In genomic region chr4:24850669-24851068, GRCh38 we compare ENCODE assay signal across 11 cellular contexts. TPM values are rescaled to one million over a fixed set of nuclear protein-coding genes. Genes with fewer than 3 reads are reported as not detected.
DNase-seq lines count a peak whose midpoint lies in the region; ATAC-seq and TF ChIP-seq lines count a peak whose summit lies in the region.
"Had no signal": no experiment of that assay in that cellular context is flagged by ENCODE, and none has a peak within 500 bp of the region (broad histone marks: within the 10 kb centered on the region; RNA-seq: fewer than 3 reads in every experiment).

No MANE protein-coding gene starts in this region.

- TF ChIP-seq CTCF in astrocyte of the spinal cord (IDR thresholded peaks at IDR 0.05; ENCODE audit: low read depth, low read length): no peak
- TF ChIP-seq CTCF in left ventricle myocardium inferior (IDR thresholded peaks at IDR 0.05; ENCODE audit: borderline replicate concordance): no peak

- H3K9me3 ChIP-seq in left ventricle myocardium inferior (replicated peaks): no peaks in the 10 kb centered on the region
- H3K9me3 ChIP-seq: Peyer's patch had no signal

- H3K4me1 ChIP-seq in mesendoderm (ENCODE audit: control insufficient read depth, low read depth, low read length): peaks cover 3% of the 10 kb centered on the region
- H3K4me1 ChIP-seq in left ventricle myocardium inferior: no peaks in the 10 kb centered on the region
- H3K4me1 ChIP-seq: Peyer's patch had no signal

- H2AK5ac ChIP-seq in mesendoderm (ENCODE audit: low read length): no peak overlapping the region

- intact Hi-C loops in left ventricle myocardium inferior (cut with micrococcal nuclease): no loop called here

- no peak overlapping the region for H2BK120ac ChIP-seq in mesendoderm (ENCODE audit: low read depth, low read length)

- no peak overlapping the region for H3K18ac ChIP-seq in mesendoderm (ENCODE audit: low read length)

- H4K8ac ChIP-seq in mesendoderm (ENCODE audit: low read depth, low read length): no peak overlapping the region

- no peak overlapping the region for H3K27ac ChIP-seq in mesendoderm (ENCODE audit: low read depth, low read length)
- H3K27ac ChIP-seq in left ventricle myocardium inferior (replicated peaks): no peak overlapping the region
- H3K27ac ChIP-seq: Peyer's patch had no signal

- H3K36me3 ChIP-seq in mesendoderm (ENCODE audit: control insufficient read depth, insufficient read depth, low read length) (no peaks in the 10 kb centered on the region), left ventricle myocardium inferior (peaks cover 13% of the 10 kb centered on the region)
- H3K36me3 ChIP-seq: Peyer's patch had no signal

- H3K4me3 ChIP-seq in astrocyte of the spinal cord (ENCODE audit: low read depth, low read length): no peak overlapping the region
- no peak overlapping the region for H3K4me3 ChIP-seq in mesendoderm (ENCODE audit: low read length)
- H3K4me3 ChIP-seq in left ventricle myocardium inferior: no peak overlapping the region
- H3K4me3 ChIP-seq: Peyer's patch had no signal

- no peak for ATAC-seq in HG02885 (IDR thresholded peaks at IDR 0.05; ENCODE audit: poor library complexity, unreplicated experiment)
- no peak for ATAC-seq in HG03045 (IDR thresholded peaks at IDR 0.05; ENCODE audit: unreplicated experiment)
- ATAC-seq: stimulated activated memory B cell treated with anti-CD40 and anti-IgM and Interleukin-4, amounts not matched to agents 10 μg/mL and 1 μg/mL and 100 μg/mL, for 72 hours had no signal

- no peak overlapping the region for H3K23ac ChIP-seq in mesendoderm (ENCODE audit: low read length)

- in situ Hi-C loops in astrocyte of the spinal cord (cut with HindIII; ENCODE audit: low sequenced_read_pairs): no loop called here

- H3K27me3 ChIP-seq in mesendoderm (ENCODE audit: insufficient read depth, low read length, poor library complexity) (no peaks in the 10 kb centered on the region), left ventricle myocardium inferior (ENCODE audit: low read depth) (no peaks in the 10 kb centered on the region)
- H3K27me3 ChIP-seq: Peyer's patch had no signal

- H2BK15ac ChIP-seq in mesendoderm (replicated peaks; ENCODE audit: low read depth): no peak overlapping the region

- no peak overlapping the region for H3K4me2 ChIP-seq in mesendoderm (ENCODE audit: low read length)

- no peaks in the 10 kb centered on the region for H3K79me2 ChIP-seq in mesendoderm (ENCODE audit: control insufficient read depth, insufficient read depth, low read length)

- no peak overlapping the region for H2BK5ac ChIP-seq in mesendoderm (ENCODE audit: low read length)

- no peak overlapping the region for H4K5ac ChIP-seq in mesendoderm (ENCODE audit: low read length)

- DNase-seq in AG08396 (ENCODE audit: low spot score) (peak; percentile 79), HK-2 (ENCODE audit: unreplicated experiment) (peak; percentile 68), astrocyte of the spinal cord (ENCODE audit: low read depth, low spot score) (peak; percentile 90), mesendoderm (peak; percentile 16), SIG-M5 treated with dmso at 0.1 percent for 504 hours (lab: John Stamatoyannopoulos, UW; ENCODE audit: unreplicated experiment) (no peak), left ventricle myocardium inferior (no peak)
- DNase-seq: activated CD4-positive, alpha-beta T cell treated with anti-CD3 and anti-CD28 coated beads, Interleukin-2, amount 50 U/mL, for 4 hours; Peyer's patch had no signal

- H3K4ac ChIP-seq in mesendoderm (ENCODE audit: low read depth, low read length): no peak overlapping the region

- H3K79me1 ChIP-seq in mesendoderm (ENCODE audit: low read length): no peaks in the 10 kb centered on the region

- H3K56ac ChIP-seq in mesendoderm (ENCODE audit: low read length): no peak overlapping the region

- H3K9ac ChIP-seq in mesendoderm (ENCODE audit: low read length): no peak overlapping the region

- WGBS in mesendoderm (ENCODE audit: extremely low coverage, insufficient coverage, low lambda C conversion rate): no CpG with 5 or more reads among the region's 1 CpG

RNA-seq across cellular contexts. Expression of gene SOD3, which starts 55.3 kb away (rescaled TPM):
- 0.87 TPM for polyA plus RNA-seq in mesendoderm (2013, experiment 1 of 2)
- polyA plus RNA-seq in mesendoderm (2013, experiment 2 of 2): 0.92 TPM
- total RNA-seq in left ventricle myocardium inferior: 64.2 TPM

Comparison
In these comparisons a context has a peak if more than half of its experiments do, and no peak if none do; other contexts are left out.
1. DNase-seq: peak in AG08396 (single experiment), HK-2 (single experiment), astrocyte of the spinal cord (single experiment) and mesendoderm (single experiment); none in SIG-M5 treated with dmso at 0.1 percent for 504 hours (single experiment) and left ventricle myocardium inferior (single experiment).